Comparison of ENCODE assay signal across 7 cellular contexts in genomic region chr5:67518227-67518626, GRCh38.
"Had no signal": no experiment of that assay in that cellular context is flagged by ENCODE, and none has a peak within 500 bp of the region (broad histone marks: within the 10 kb centered on the region; RNA-seq: fewer than 3 reads in every experiment).

No MANE protein-coding gene starts in this region.

- H3K4me1 ChIP-seq: HAP-1 had no signal

- FAIRE-seq: HTR-8/SVneo had no signal

- H3K9me3 ChIP-seq: HAP-1 had no signal

- H3K9ac ChIP-seq: GM23248 had no signal

- H2AFZ ChIP-seq: GM23248 had no signal

- ATAC-seq: HCT116 had no signal

- H3K27ac ChIP-seq: GM23248 had no signal

- DNase-seq: GM23248, GOT3, H7, HFFc6 had no signal

- H3K4me3 ChIP-seq: GM23248, HAP-1 had no signal

- H3K36me3 ChIP-seq: HAP-1 had no signal
